Comparison of ENCODE assay signal across 23 cellular contexts in the genomic region with DNA sequence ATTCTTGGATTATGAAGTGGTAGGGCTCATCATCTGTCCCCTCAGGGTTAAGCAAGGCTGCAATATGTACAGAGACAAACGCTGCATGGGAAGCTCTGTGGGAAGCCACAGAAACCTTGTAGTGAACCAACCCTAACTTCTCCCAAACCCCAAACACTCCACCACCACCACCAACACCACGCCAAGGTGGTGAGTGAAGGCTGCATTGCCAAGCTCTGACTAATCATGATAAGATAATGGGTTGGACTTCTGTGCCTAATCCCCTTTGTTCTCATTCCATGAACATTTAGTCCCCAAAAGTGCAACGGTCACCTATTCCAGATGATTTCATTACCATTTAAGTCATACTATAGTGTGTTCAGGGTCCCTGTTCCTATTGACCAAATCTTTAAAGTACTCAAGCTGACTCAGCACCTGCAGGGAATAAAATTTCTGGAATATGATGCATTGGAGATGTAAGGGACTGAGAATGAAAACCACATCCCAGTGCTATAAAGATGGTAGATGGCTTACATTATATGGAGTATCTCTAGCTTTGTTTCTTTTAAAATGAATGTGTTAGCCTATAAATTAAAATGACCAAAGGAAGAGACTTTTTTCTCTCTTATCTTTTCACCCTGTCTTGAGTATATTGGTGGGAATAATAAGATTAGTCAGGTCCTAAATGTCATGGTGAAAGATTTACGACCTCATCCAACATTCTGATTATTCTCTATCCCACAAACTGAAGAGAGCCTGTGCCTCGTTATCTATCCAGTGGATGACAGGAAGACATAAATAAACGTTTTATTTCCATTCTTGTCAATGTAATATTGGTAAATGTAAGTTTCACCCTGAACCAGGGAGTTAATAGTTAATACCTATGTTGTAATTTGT. TPM values are rescaled to one million over a fixed set of nuclear protein-coding genes. Genes with fewer than 3 reads are reported as not detected.
A peak's percentile ranks its signal among the peaks of the same experiment; 100 is the strongest.
DNase-seq lines count a peak whose midpoint lies in the region; ATAC-seq and TF ChIP-seq lines count a peak whose summit lies in the region.
"Had no signal": no experiment of that assay in that cellular context is flagged by ENCODE, and none has a peak within 500 bp of the region (broad histone marks: within the 10 kb centered on the region; RNA-seq: fewer than 3 reads in every experiment).

No MANE protein-coding gene starts in this region.

- no peak overlapping the region for H3K4me2 ChIP-seq in mammary epithelial cell (ENCODE audit: insufficient read depth, low read depth, low read length)

- no peaks in the 10 kb centered on the region for H3K79me2 ChIP-seq in mammary epithelial cell (ENCODE audit: insufficient read depth, low read length)

- TF ChIP-seq CTCF in mammary epithelial cell (conservative IDR thresholded peaks at IDR 0.05 in 1 of 2, IDR thresholded peaks at IDR 0.05 in 1 of 2; ENCODE audit: extremely low read depth in 1 of 2, insufficient read depth in 1 of 2, low read depth in 1 of 2, low read length in 2 of 2) (no peak), MCF 10A (IDR thresholded peaks at IDR 0.05; ENCODE audit: unreplicated experiment) (no peak), GM10266 (IDR thresholded peaks at IDR 0.05; ENCODE audit: control insufficient read depth, insufficient read depth, low read depth, missing control alignments) (no peak)

- intact Hi-C loops in mammary epithelial cell (cut with micrococcal nuclease) (no loop called here), MCF 10A (cut with micrococcal nuclease) (no loop called here)
- intact Hi-C loops in naive thymus-derived CD4-positive, alpha-beta T cell (cut with micrococcal nuclease): no loop called here

- H3K27ac ChIP-seq in mammary epithelial cell (ENCODE audit: insufficient read depth, low read depth, low read length): no peak overlapping the region
- no peak overlapping the region for H3K27ac ChIP-seq in naive thymus-derived CD4-positive, alpha-beta T cell (ENCODE audit: low read depth, low read length)
- H3K27ac ChIP-seq: 22Rv1, HL-60, SK-N-MC had no signal

- POLR2A ChIA-PET in MCF 10A (lab: Yijun Ruan, JAX): no interaction called here
- POLR2A ChIA-PET in naive thymus-derived CD4-positive, alpha-beta T cell (lab: Charles Lee): no interaction called here

- dilution Hi-C loops in mammary epithelial cell (cut with HindIII; ENCODE audit: low sequenced_read_pairs): no loop called here

- H3K9me3 ChIP-seq in mammary epithelial cell (replicated peaks; ENCODE audit: insufficient read depth, low read length): no peaks in the 10 kb centered on the region
- H3K9me3 ChIP-seq in naive thymus-derived CD4-positive, alpha-beta T cell (ENCODE audit: control insufficient read depth in 2 of 3, low read length in 3 of 3): no peaks in the 10 kb centered on the region

- no peaks in the 10 kb centered on the region for H3K36me3 Mint-ChIP-seq in MCF 10A (ENCODE audit: insufficient read depth, unreplicated experiment)
- no peaks in the 10 kb centered on the region for H3K36me3 Mint-ChIP-seq in naive thymus-derived CD4-positive, alpha-beta T cell

- no peaks in the 10 kb centered on the region for H4K20me1 ChIP-seq in mammary epithelial cell (ENCODE audit: insufficient read depth, low read length)

- BruUV-seq in mammary epithelial cell (replicated peaks; lab: Mats Ljungman, UMichigan) (no TSS peak), MCF 10A (replicated peaks; lab: Mats Ljungman, UMichigan) (no TSS peak)

- no peak overlapping the region for H3K4me3 Mint-ChIP-seq in MCF 10A (ENCODE audit: unreplicated experiment)
- no peak overlapping the region for H3K4me3 Mint-ChIP-seq in naive thymus-derived CD4-positive, alpha-beta T cell

- CTCF ChIA-PET in mammary epithelial cell (lab: Charles Lee; ENCODE audit: low non-redundant PET) (no interaction called here), MCF 10A (lab: Yijun Ruan, JAX) (interaction anchor here (0.6 to 0.9 kb wide), 4 partner anchors 21 to 1599 kb away, joined by 3 to 5 read pairs (median 3); no protein-coding TSS in a partner anchor)
- CTCF ChIA-PET in naive thymus-derived CD4-positive, alpha-beta T cell (lab: Charles Lee): no interaction called here

- in situ Hi-C loops in mammary epithelial cell (cut with MboI; ENCODE audit: low sequenced_read_pairs in 2 of 2): no loop called here

- no peaks in the 10 kb centered on the region for H3K27me3 Mint-ChIP-seq in MCF 10A (ENCODE audit: insufficient read depth, unreplicated experiment)
- peaks cover 0 to 12% (median 4%) of the 10 kb centered on the region in 5 donors for H3K27me3 Mint-ChIP-seq in naive thymus-derived CD4-positive, alpha-beta T cell

- H3K9me3 Mint-ChIP-seq in MCF 10A (ENCODE audit: unreplicated experiment): no peaks in the 10 kb centered on the region
- H3K9me3 Mint-ChIP-seq in naive thymus-derived CD4-positive, alpha-beta T cell: no peaks in the 10 kb centered on the region

- H3K9ac ChIP-seq in mammary epithelial cell (ENCODE audit: insufficient read depth, low read length): no peak overlapping the region

- no peak for ATAC-seq in naive thymus-derived CD4-positive, alpha-beta T cell
- ATAC-seq: Panc1 had no signal

- peaks cover 7% of the 10 kb centered on the region for H3K4me1 ChIP-seq in mammary epithelial cell (ENCODE audit: insufficient read depth, low read length)
- H3K4me1 ChIP-seq in naive thymus-derived CD4-positive, alpha-beta T cell (ENCODE audit: control insufficient read depth in 2 of 2, insufficient read depth in 2 of 2, low read length in 2 of 2): no peaks in the 10 kb centered on the region

- no peaks in the 10 kb centered on the region for H3K4me1 Mint-ChIP-seq in MCF 10A (ENCODE audit: insufficient read depth, unreplicated experiment)
- no peaks in the 10 kb centered on the region for H3K4me1 Mint-ChIP-seq in naive thymus-derived CD4-positive, alpha-beta T cell

- no peaks in the 10 kb centered on the region for H3K36me3 ChIP-seq in mammary epithelial cell (ENCODE audit: insufficient read depth, low read length)
- no peaks in the 10 kb centered on the region for H3K36me3 ChIP-seq in naive thymus-derived CD4-positive, alpha-beta T cell (ENCODE audit: control insufficient read depth in 2 of 3, insufficient read depth in 3 of 3, low read length in 3 of 3)

- H3K27ac Mint-ChIP-seq in MCF 10A (ENCODE audit: low read depth, unreplicated experiment): no peak overlapping the region
- no peak overlapping the region for H3K27ac Mint-ChIP-seq in naive thymus-derived CD4-positive, alpha-beta T cell

- no peaks in the 10 kb centered on the region for H3K27me3 ChIP-seq in mammary epithelial cell (ENCODE audit: insufficient read depth, low read length)
- H3K27me3 ChIP-seq in naive thymus-derived CD4-positive, alpha-beta T cell (ENCODE audit: control insufficient read depth in 2 of 2, insufficient read depth in 2 of 2, low read length in 2 of 2): no peaks in the 10 kb centered on the region

- no peak overlapping the region for H3K4me3 ChIP-seq in mammary epithelial cell (replicated peaks in 1 of 3; ENCODE audit: insufficient read depth in 1 of 3, low read depth in 2 of 3, low read length in 3 of 3)
- no peak overlapping the region for H3K4me3 ChIP-seq in naive thymus-derived CD4-positive, alpha-beta T cell (ENCODE audit: low read length)
- H3K4me3 ChIP-seq: SK-N-MC had no signal

- DNase-seq in mammary epithelial cell (peak; percentile 39), MCF 10A (ENCODE audit: unreplicated experiment) (no peak), SK-N-DZ (ENCODE audit: low spot score) (peak; percentile 64), kidney tubule cell (ENCODE audit: low spot score) (peak; percentile 22), cerebellar nuclear complex (lab: John Stamatoyannopoulos, UW) (no peak), NCI-H2081 (lab: John Stamatoyannopoulos, UW) (no peak), GM10266 (ENCODE audit: extremely low spot score) (no peak)
- DNase-seq in naive thymus-derived CD4-positive, alpha-beta T cell: no peak
- DNase-seq: GOT3, HCEC 1CT, Karpas-422, NCI-H1105, NCI-H1436 treated with DMSO at 0.1 percent for 48 hours, NCI-H187 treated with DMSO at 0.1 percent for 48 hours, NCI-H2107, NCI-H446, NCI-H526 treated with DMSO at 0.1 percent for 48 hours, SHP77 treated with DMSO at 0.1 percent for 48 hours had no signal

- H2AFZ ChIP-seq in mammary epithelial cell (ENCODE audit: low read depth, low read length): no peak overlapping the region

- WGBS in mammary epithelial cell (ENCODE audit: low coverage, missing lambda C conversion rate): 57% methylated on average over 5 of the region's 6 CpGs

RNA-seq across cellular contexts. Expression of gene PLD5, which starts 22.6 kb away (rescaled TPM):
- 10 to 100 TPM in 1 of 2 donors, 1 to 10 TPM in 1; 6.5 to 25.1 TPM for total RNA-seq in mammary epithelial cell
- polyA plus RNA-seq in mammary epithelial cell: 7.4 TPM
- 11.5 TPM for polyA minus RNA-seq in mammary epithelial cell
- 16.1 and 18.3 TPM in 2 replicates for total RNA-seq in MCF 10A (2022)
- 1.8 and 3.9 TPM in 2 replicates for polyA plus RNA-seq in SK-N-DZ (2014; cell fraction: cytosol; rRNA removed)
- 1.8 and 2.1 TPM in 2 replicates for polyA plus RNA-seq in SK-N-DZ (2014; cell fraction: nucleus; rRNA removed)
- not detected for total RNA-seq in naive thymus-derived CD4-positive, alpha-beta T cell
- not detected for polyA plus RNA-seq in naive thymus-derived CD4-positive, alpha-beta T cell
- polyA plus RNA-seq: BJ had no signal

Comparison
In these comparisons a context has a peak if more than half of its experiments do, and no peak if none do; other contexts are left out.
1. DNase-seq: peak in mammary epithelial cell (single experiment), SK-N-DZ (single experiment) and kidney tubule cell (single experiment); none in MCF 10A (single experiment), naive thymus-derived CD4-positive, alpha-beta T cell (0 of 9), cerebellar nuclear complex (0 of 2), NCI-H2081 (0 of 2) and GM10266 (single experiment).
2. RNA of gene PLD5, which starts 22.6 kb away (total RNA-seq): 6.5 to 25.1 TPM in mammary epithelial cell and 16.1 to 18.3 TPM in MCF 10A; not detected in naive thymus-derived CD4-positive, alpha-beta T cell; every median in the first group is over 4 times any median in the second.